In genomic region chr1:205920159-205920558, GRCh38 we compare ENCODE assay signal across 9 cellular contexts. TPM values are rescaled to one million over a fixed set of nuclear protein-coding genes. Genes with fewer than 3 reads are reported as not detected.
DNase-seq lines count a peak whose midpoint lies in the region; ATAC-seq lines count a peak whose summit lies in the region.
"Had no signal": no experiment of that assay in that cellular context is flagged by ENCODE, and none has a peak within 500 bp of the region (broad histone marks: within the 10 kb centered on the region; RNA-seq: fewer than 3 reads in every experiment).

No MANE protein-coding gene starts in this region.

- ATAC-seq in left ventricle myocardium superior (peak; percentile 64), GM21737 (IDR thresholded peaks at IDR 0.05; ENCODE audit: unreplicated experiment) (no peak), GM19455 (IDR thresholded peaks at IDR 0.05; ENCODE audit: unreplicated experiment) (no peak)
- ATAC-seq: effector memory CD8-positive, alpha-beta T cell; right lobe of liver had no signal

- DNase-seq in MV-4-11 (lab: John Stamatoyannopoulos, UW) (peak; percentile 36), UCSD-AML1 (lab: John Stamatoyannopoulos, UW; ENCODE audit: unreplicated experiment) (peak; percentile 32), left ventricle myocardium superior (peak; percentile 74), stromal cell of bone marrow (ENCODE audit: low read depth) (peak; percentile 57)
- no peak for DNase-seq in activated CD4-positive, CD25-positive, alpha-beta regulatory T cell treated with anti-CD3 and anti-CD28 coated beads, Interleukin-2, amount 50 U/mL, for 72 hours
- DNase-seq: effector memory CD8-positive, alpha-beta T cell; right lobe of liver had no signal

- intact Hi-C loops in left ventricle myocardium superior (cut with micrococcal nuclease), result loop anchor here (10.0 kb wide), 1 partner anchor 655 kb away; no protein-coding TSS in a partner anchor

RNA-seq across cellular contexts. Expression of gene SLC26A9, which starts 23.1 kb away (rescaled TPM):
- total RNA-seq in left ventricle myocardium superior, result 34.0 TPM
